In genomic region chrX:40153335-40154221, GRCh38 we compare ENCODE assay signal across 8 cellular contexts. TPM values are rescaled to one million over a fixed set of nuclear protein-coding genes. Genes with fewer than 3 reads are reported as not detected.
DNase-seq lines count a peak whose midpoint lies in the region; ATAC-seq, FAIRE-seq and TF ChIP-seq lines count a peak whose summit lies in the region.

No MANE protein-coding gene starts in this region.

- H3K27ac ChIP-seq in upper lobe of left lung: peak overlapping the region; percentile 60 to 82 (median 66)

- no peaks in the 10 kb centered on the region for H3K9me3 ChIP-seq in upper lobe of left lung

- peak overlapping the region; percentile 51 for H3K4me3 ChIP-seq in epithelial cell of proximal tubule (ENCODE audit: low read depth, low read length)
- H3K4me3 ChIP-seq in upper lobe of left lung: peak overlapping the region in 3 of 4 donors; percentile 30 to 50 (median 50)

- H3K27me3 ChIP-seq in upper lobe of left lung: peaks cover 0 to 44% (median 0%) of the 10 kb centered on the region in 4 donors

- ATAC-seq in GM21786 (IDR thresholded peaks at IDR 0.05; ENCODE audit: unreplicated experiment): peak; percentile 64
- peak in 1 of 2 donors; percentile 14 for ATAC-seq in upper lobe of left lung (ENCODE audit: low FRiP score in 2 of 2)

- WGBS in upper lobe of left lung, 2 donors: 1 to 5% methylated on average over 16 to 60 of the region's 68 CpGs

- H3K36me3 ChIP-seq in upper lobe of left lung: no peaks in the 10 kb centered on the region

- DNase-seq in ELR (ENCODE audit: low read depth): peak; percentile 57
- DNase-seq in NCI-H146 (lab: John Stamatoyannopoulos, UW): peak; percentile 80
- peak; percentile 55 to 56 for DNase-seq in activated CD4-positive, alpha-beta T cell treated with anti-CD3 and anti-CD28 coated beads, Interleukin-2, amount 50 U/mL, for 4 hours
- DNase-seq in epithelial cell of proximal tubule (ENCODE audit: low read depth): no peak
- peak; percentile 67 for DNase-seq in myocyte (ENCODE audit: low read depth)
- DNase-seq in upper lobe of left lung: peak; percentile 77 to 90
- no peak for DNase-seq in HTR-8/SVneo (ENCODE audit: insufficient read length, low spot score)

- H3K4me1 ChIP-seq in upper lobe of left lung: peaks cover 25 to 85% (median 40%) of the 10 kb centered on the region in 4 donors

- no peak for TF ChIP-seq CTCF in epithelial cell of proximal tubule (conservative IDR thresholded peaks at IDR 0.05; ENCODE audit: low read depth, low read length)
- TF ChIP-seq CTCF in upper lobe of left lung (IDR thresholded peaks at IDR 0.05): no peak

- no peak for FAIRE-seq in HTR-8/SVneo (lab: Jason Lieb, UNC)

- no peak for TF ChIP-seq EP300 in upper lobe of left lung (IDR thresholded peaks at IDR 0.05)

- no peak for TF ChIP-seq POLR2A in upper lobe of left lung (IDR thresholded peaks at IDR 0.05)

RNA-seq across cellular contexts. Expression of gene BCOR, which starts 55.8 kb away (rescaled TPM):
- total RNA-seq in epithelial cell of proximal tubule (21.3 and 24.3 TPM in 2 replicates), myocyte (13.9 and 14.6 TPM in 2 replicates), upper lobe of left lung (10 to 100 TPM; 17.5 to 40.8 (median 25.6) TPM)
- polyA plus RNA-seq in myocyte (2012): 17.2 TPM

Comparison
In these comparisons a context has a peak if more than half of its experiments do, and no peak if none do; other contexts are left out.
1. DNase-seq: peak in ELR (single experiment), NCI-H146 (single experiment), activated CD4-positive, alpha-beta T cell treated with anti-CD3 and anti-CD28 coated beads, Interleukin-2, amount 50 U/mL, for 4 hours (2 of 2), myocyte (single experiment) and upper lobe of left lung (2 of 2); none in epithelial cell of proximal tubule (single experiment) and HTR-8/SVneo (single experiment).